1 cellular context compared by ENCODE assay signal in genomic region chr1:191943684-191944083, GRCh38.
A peak's percentile ranks its signal among the peaks of the same experiment; 100 is the strongest.
TF ChIP-seq lines count a peak whose summit lies in the region.

No MANE protein-coding gene starts in this region.

TF ChIP-seq in K562, 482 proteins besides CTCF, POLR2A, EP300 and RAD21 (continued from another document):
- TF ChIP-seq RREB1 (CRISPR knock-in tag; IDR thresholded peaks at IDR 0.05) (no peak), C11orf30 (IDR thresholded peaks at IDR 0.05; ENCODE audit: low read depth) (peak; percentile 59; the same call in 1 of the 2 replicates), KHSRP (IDR thresholded peaks at IDR 0.05) (no peak), ZNF668 (CRISPR knock-in tag; IDR thresholded peaks at IDR 0.05) (no peak), SAFB (IDR thresholded peaks at IDR 0.05; ENCODE audit: borderline replicate concordance, low read depth, low read length) (no peak), HDGF (IDR thresholded peaks at IDR 0.05) (no peak)
